ENCODE assay signal across 9 cellular contexts in genomic region chr12:13044859-13045384, GRCh38. TPM values are rescaled to one million over a fixed set of nuclear protein-coding genes. Genes with fewer than 3 reads are reported as not detected.
DNase-seq lines count a peak whose midpoint lies in the region; ATAC-seq, FAIRE-seq and TF ChIP-seq lines count a peak whose summit lies in the region.
"Had no signal": no experiment of that assay in that cellular context is flagged by ENCODE, and none has a peak within 500 bp of the region (broad histone marks: within the 10 kb centered on the region; RNA-seq: fewer than 3 reads in every experiment).

No MANE protein-coding gene starts in this region.

- ATAC-seq in heart right ventricle (no peak), left cardiac atrium (no peak), HG02938 (IDR thresholded peaks at IDR 0.05; ENCODE audit: unreplicated experiment) (no peak)

- intact Hi-C loops in heart right ventricle (cut with DNase I) = loop anchor here in 2 of 10 donors (5.0 to 10.0 kb wide), 2 partner anchors 43 to 50 kb away; partner anchors contain the start of gene HEBP1 (in 1 of the 2)
- intact Hi-C loops in left cardiac atrium (cut with DNase I) = no loop called here
- intact Hi-C loops in ascending aorta (cut with DNase I) = loop anchor here (1.0 to 5.0 kb wide), 4 partner anchors 20 to 152 kb away; partner anchors contain the start of genes EMP1 and HEBP1
- intact Hi-C loops in lower leg skin (cut with DNase I; ENCODE audit: low total_unique reads) = no loop called here

- 3 to 5% methylated on average over 8 of the region's 8 CpGs for WGBS in heart right ventricle, 2 donors
- WGBS in lower leg skin, 2 donors = 2 to 3% methylated on average over 8 of the region's 8 CpGs

- H3K4me3 ChIP-seq in heart right ventricle (peak overlapping the region; percentile 89 to 100 (median 94)), ascending aorta (peak overlapping the region; percentile 90 to 97), lower leg skin (ENCODE audit: low read depth, poor library complexity, severe bottlenecking) (peak overlapping the region; percentile 97)

- peak overlapping the region in 6 of 10 donors; percentile 51 to 85 (median 63) for H3K27ac ChIP-seq in heart right ventricle
- H3K27ac ChIP-seq in ascending aorta = peak overlapping the region in 1 of 2 donors; percentile 61

- FAIRE-seq in urothelium cell line (lab: Jason Lieb, UNC) = no peak
- FAIRE-seq: islet of Langerhans had no signal

- DNase-seq in heart right ventricle (no peak), left cardiac atrium (no peak), ascending aorta (ENCODE audit: low spot score in 2 of 2) (no peak), lower leg skin (ENCODE audit: low spot score in 2 of 2) (no peak), urothelium cell line (ENCODE audit: low spot score) (peak; percentile 43), NCI-H446 (lab: John Stamatoyannopoulos, UW) (no peak)
- DNase-seq in activated CD8-positive, alpha-beta memory T cell treated with anti-CD3 and anti-CD28 coated beads, Interleukin-2, amount 50 U/mL, for 4 hours = no peak

- TF ChIP-seq CTCF in heart right ventricle (IDR thresholded peaks at IDR 0.05) (no peak), ascending aorta (IDR thresholded peaks at IDR 0.05) (no peak), lower leg skin (IDR thresholded peaks at IDR 0.05) (no peak)

- no peaks in the 10 kb centered on the region for H3K9me3 ChIP-seq in heart right ventricle
- no peaks in the 10 kb centered on the region for H3K9me3 ChIP-seq in ascending aorta

- H3K27me3 ChIP-seq in heart right ventricle (peaks cover 0 to 7% (median 0%) of the 10 kb centered on the region in 7 donors), ascending aorta (no peaks in the 10 kb centered on the region)

- TF ChIP-seq POLR2A in lower leg skin (IDR thresholded peaks at IDR 0.05) = no peak

- H3K4me1 ChIP-seq in heart right ventricle (peaks cover 0 to 21% (median 11%) of the 10 kb centered on the region in 9 donors), ascending aorta (peaks cover 0 to 6% of the 10 kb centered on the region in 2 donors)

- no peaks in the 10 kb centered on the region for H3K36me3 ChIP-seq in heart right ventricle
- no peaks in the 10 kb centered on the region for H3K36me3 ChIP-seq in ascending aorta

RNA-seq across cellular contexts. Expression of gene FAM234B, which starts 0.7 kb away (rescaled TPM):
- total RNA-seq in heart right ventricle = 1 to 10 TPM; 1.4 to 3.6 (median 2.5) TPM
- 1 to 10 TPM in 1 of 2 donors, under 1 TPM in 1; 0.59 to 1.1 TPM for polyA plus RNA-seq in heart right ventricle
- 1 to 10 TPM; 3.7 to 3.8 TPM for total RNA-seq in left cardiac atrium
- total RNA-seq in ascending aorta = 6.7 TPM
- 10 to 100 TPM; 19.3 to 41.4 (median 25.6) TPM for total RNA-seq in lower leg skin

RNA-seq across cellular contexts. Expression of gene HEBP1, which starts 44.9 kb away (rescaled TPM):
- total RNA-seq in heart right ventricle (10 to 100 TPM; 45.2 to 71.4 (median 51.4) TPM), left cardiac atrium (10 to 100 TPM; 57.5 to 65.1 TPM), ascending aorta (56.6 TPM), lower leg skin (10 to 100 TPM; 34.1 to 41.5 (median 37.5) TPM)
- polyA plus RNA-seq in heart right ventricle = 10 to 100 TPM; 23.7 to 72.0 TPM

RNA-seq across cellular contexts. Expression of gene GSG1, which starts 58.5 kb away (rescaled TPM):
- total RNA-seq in heart right ventricle = not detected
- not detected for polyA plus RNA-seq in heart right ventricle
- not detected for total RNA-seq in left cardiac atrium
- total RNA-seq in ascending aorta = not detected
- not detected for total RNA-seq in lower leg skin
